30 cellular contexts compared by ENCODE assay signal in genomic region chr12:2172486-2173214, GRCh38.
A peak's percentile ranks its signal among the peaks of the same experiment; 100 is the strongest.
DNase-seq lines count a peak whose midpoint lies in the region; ATAC-seq, FAIRE-seq and TF ChIP-seq lines count a peak whose summit lies in the region.
"Had no signal": no experiment of that assay in that cellular context is flagged by ENCODE, and none has a peak within 500 bp of the region (broad histone marks: within the 10 kb centered on the region; RNA-seq: fewer than 3 reads in every experiment).

No MANE protein-coding gene starts in this region.

- no peak for FAIRE-seq in frontal cortex (lab: Jason Lieb, UNC)
- FAIRE-seq: GM19239, H54 had no signal

- H3K9ac ChIP-seq in endodermal cell (ENCODE audit: extremely low read depth, low read length, poor library complexity, severe bottlenecking) (no peak overlapping the region), rectal smooth muscle tissue (ENCODE audit: low read length) (no peak overlapping the region)

- H3K36me3 ChIP-seq in endodermal cell (ENCODE audit: control insufficient read depth, insufficient read depth, low read length) (no peaks in the 10 kb centered on the region), rectal smooth muscle tissue (ENCODE audit: control insufficient read depth, insufficient read depth, low read length) (no peaks in the 10 kb centered on the region)
- H3K36me3 ChIP-seq: colonic mucosa, left lung had no signal

- peaks cover 14% of the 10 kb centered on the region for H3K27me3 Mint-ChIP-seq in endodermal cell (ENCODE audit: insufficient read depth)

- no peak overlapping the region for H3K27ac ChIP-seq in endodermal cell (ENCODE audit: low read depth, low read length)
- H3K27ac ChIP-seq in rectal smooth muscle tissue (ENCODE audit: low read depth, low read length), result peak overlapping the region; percentile 41
- H3K27ac ChIP-seq: colonic mucosa, hepatocyte, left lung had no signal

- intact Hi-C loops in left ventricle myocardium superior (cut with micrococcal nuclease), result no loop called here

- H3K27ac Mint-ChIP-seq in endodermal cell, result peak overlapping the region; percentile 35
- H3K27ac Mint-ChIP-seq: activated naive CD4-positive, alpha-beta T cell treated with anti-CD3 and anti-CD28 coated beads, Interleukin-2, amount 10 ng/mL, durations not matched to agents 7 days and 5 days; naive thymus-derived CD8-positive, alpha-beta T cell; stimulated activated memory B cell treated with anti-CD40 and anti-IgM and Interleukin-4, amounts not matched to agents 10 μg/mL and 1 μg/mL and 100 μg/mL, for 72 hours had no signal

- peaks cover 27% of the 10 kb centered on the region for H3K4me1 Mint-ChIP-seq in endodermal cell
- H3K4me1 Mint-ChIP-seq: activated naive CD4-positive, alpha-beta T cell treated with anti-CD3 and anti-CD28 coated beads, Interleukin-2, amount 10 ng/mL, durations not matched to agents 7 days and 5 days; naive thymus-derived CD8-positive, alpha-beta T cell; stimulated activated memory B cell treated with anti-CD40 and anti-IgM and Interleukin-4, amounts not matched to agents 10 μg/mL and 1 μg/mL and 100 μg/mL, for 72 hours had no signal

- peak overlapping the region; percentile 15 for H3K4me3 ChIP-seq in endodermal cell (ENCODE audit: low read length)
- no peak overlapping the region for H3K4me3 ChIP-seq in rectal smooth muscle tissue (ENCODE audit: low read length)
- H3K4me3 ChIP-seq: colonic mucosa, hepatocyte, left lung had no signal

- H3K4me1 ChIP-seq in endodermal cell (ENCODE audit: control insufficient read depth, insufficient read depth, low read length) (peaks cover 19% of the 10 kb centered on the region), rectal smooth muscle tissue (ENCODE audit: control insufficient read depth, insufficient read depth, low read length) (peaks cover 27% of the 10 kb centered on the region)
- H3K4me1 ChIP-seq: left lung had no signal

- no peak for TF ChIP-seq CTCF in endodermal cell (conservative IDR thresholded peaks at IDR 0.05)

- H3K9me3 ChIP-seq in endodermal cell (ENCODE audit: control insufficient read depth, low read length), result peaks cover 8% of the 10 kb centered on the region
- H3K9me3 ChIP-seq: colonic mucosa had no signal

- H3K4me3 Mint-ChIP-seq in endodermal cell, result no peak overlapping the region
- H3K4me3 Mint-ChIP-seq: activated naive CD4-positive, alpha-beta T cell treated with anti-CD3 and anti-CD28 coated beads, Interleukin-2, amount 10 ng/mL, durations not matched to agents 7 days and 5 days; naive thymus-derived CD8-positive, alpha-beta T cell; stimulated activated memory B cell treated with anti-CD40 and anti-IgM and Interleukin-4, amounts not matched to agents 10 μg/mL and 1 μg/mL and 100 μg/mL, for 72 hours had no signal

- 76 to 92% methylated on average over 7 to 12 of the region's 12 CpGs for WGBS in endodermal cell (ENCODE audit: insufficient coverage in 1 of 2, insufficient read length in 1 of 2), 2 experiments

- H3K36me3 Mint-ChIP-seq in endodermal cell (ENCODE audit: low read depth), result no peaks in the 10 kb centered on the region
- H3K36me3 Mint-ChIP-seq: activated naive CD4-positive, alpha-beta T cell treated with anti-CD3 and anti-CD28 coated beads, Interleukin-2, amount 10 ng/mL, durations not matched to agents 7 days and 5 days; stimulated activated memory B cell treated with anti-CD40 and anti-IgM and Interleukin-4, amounts not matched to agents 10 μg/mL and 1 μg/mL and 100 μg/mL, for 72 hours had no signal

- peak; percentile 74 for DNase-seq in NCI-H524 treated with DMSO at 0.1 percent for 48 hours (lab: John Stamatoyannopoulos, UW)
- DNase-seq in endodermal cell, result no peak
- no peak for DNase-seq in left ventricle myocardium superior
- DNase-seq in frontal cortex (ENCODE audit: low spot score in 2 of 2), result no peak
- DNase-seq in NCI-H526 treated with DMSO at 0.1 percent for 48 hours (lab: John Stamatoyannopoulos, UW), result no peak
- DNase-seq: activated CD4-positive, alpha-beta T cell treated with anti-CD3 and anti-CD28 coated beads, Interleukin-2, amount 50 U/mL, for 4 hours; activated naive CD4-positive, alpha-beta T cell treated with anti-CD3 and anti-CD28 coated beads, Interleukin-2, amount 10 ng/mL, durations not matched to agents 7 days and 5 days; amniotic stem cell; C1 segment of cervical spinal cord; colonic mucosa; COR-L47; effector CD8-positive, alpha-beta T cell; foreskin fibroblast; left lung; midbrain; naive thymus-derived CD8-positive, alpha-beta T cell; NCI-H1105 treated with DMSO at 0.1 percent for 48 hours; NCI-H2029; NCI-H2227 treated with DMSO at 0.1 percent for 48 hours; SIG-M5; stimulated activated CD4-positive, alpha-beta T cell treated with anti-CD3 and anti-CD28 coated beads, Interleukin-12 subunit alpha, Interleukin-12 subunit beta, amount 100 ng/mL, for 4 hours; stimulated activated CD4-positive, alpha-beta T cell treated with anti-CD3 and anti-CD28 coated beads, Interleukin-4, amount 100 ng/mL, for 24 hours; SW 1271 had no signal

- peak; percentile 39 for ATAC-seq in left ventricle myocardium superior
- ATAC-seq in HG03108 (IDR thresholded peaks at IDR 0.05; ENCODE audit: unreplicated experiment), result no peak
- ATAC-seq in GM19395 (IDR thresholded peaks at IDR 0.05; ENCODE audit: unreplicated experiment), result no peak
- ATAC-seq: left lung; naive thymus-derived CD8-positive, alpha-beta T cell; stimulated activated memory B cell treated with anti-CD40 and anti-IgM and Interleukin-4, amounts not matched to agents 10 μg/mL and 1 μg/mL and 100 μg/mL, for 72 hours had no signal

- H3K9me3 Mint-ChIP-seq in endodermal cell, result peaks cover 3% of the 10 kb centered on the region
- H3K9me3 Mint-ChIP-seq: activated naive CD4-positive, alpha-beta T cell treated with anti-CD3 and anti-CD28 coated beads, Interleukin-2, amount 10 ng/mL, durations not matched to agents 7 days and 5 days had no signal

- H3K27me3 ChIP-seq in endodermal cell (ENCODE audit: control insufficient read depth, insufficient read depth, low read length, poor library complexity, severe bottlenecking), result no peaks in the 10 kb centered on the region
- no peaks in the 10 kb centered on the region for H3K27me3 ChIP-seq in rectal smooth muscle tissue (ENCODE audit: control insufficient read depth, insufficient read depth, low read length)
- H3K27me3 ChIP-seq: colonic mucosa, hepatocyte had no signal
